In genomic region chr5:15026011-15026481, GRCh38 we compare ENCODE assay signal across 1 cellular context.
TF ChIP-seq lines count a peak whose summit lies in the region.

No MANE protein-coding gene starts in this region.

TF ChIP-seq in SK-N-SH, 30 proteins besides CTCF, POLR2A, EP300 and RAD21 (continued from another document):
- TF ChIP-seq ZBTB33 (IDR thresholded peaks at IDR 0.05; ENCODE audit: borderline replicate concordance, low read depth), result peak; percentile 62; the same call in 1 of the 2 replicates
- no peak for TF ChIP-seq TAF1 (IDR thresholded peaks at IDR 0.05; ENCODE audit: borderline replicate concordance, low read depth, low read length)
- TF ChIP-seq FOXM1 (IDR thresholded peaks at IDR 0.05; ENCODE audit: low read depth), result peak; percentile 77
- TF ChIP-seq TEAD4 (IDR thresholded peaks at IDR 0.05; ENCODE audit: borderline replicate concordance, insufficient read depth), result peak; percentile 58
- no peak for TF ChIP-seq EZH2phosphoT487 (IDR thresholded peaks at IDR 0.05; ENCODE audit: borderline replicate concordance, low read depth)
- peak; percentile 87 for TF ChIP-seq PBX3 (IDR thresholded peaks at IDR 0.05)
- no peak for TF ChIP-seq IRF3 (IDR thresholded peaks at IDR 0.05; ENCODE audit: low read depth, low read length)
- peak; percentile 33; the same call in 1 of the 2 replicates for TF ChIP-seq RXRA (IDR thresholded peaks at IDR 0.05; ENCODE audit: borderline replicate concordance, low read depth)
- TF ChIP-seq TCF12 (IDR thresholded peaks at IDR 0.05), result peak; percentile 91
- TF ChIP-seq JUND (IDR thresholded peaks at IDR 0.05), result peak; percentile 68
- peak; percentile 33; the same call in 1 of the 2 replicates for TF ChIP-seq NFIC (IDR thresholded peaks at IDR 0.05; ENCODE audit: borderline replicate concordance)
- TF ChIP-seq RCOR1 (IDR thresholded peaks at IDR 0.05; ENCODE audit: low read length), result no peak
TF ChIP-seq in SK-N-SH: peak in this region for 9.
